ENCODE assay signal across 20 cellular contexts in genomic region chr5:14881826-14882225, GRCh38.
"Had no signal": no experiment of that assay in that cellular context is flagged by ENCODE, and none has a peak within 500 bp of the region (broad histone marks: within the 10 kb centered on the region; RNA-seq: fewer than 3 reads in every experiment).

No MANE protein-coding gene starts in this region.

- FAIRE-seq: HepG2, RCC 7860 had no signal

- H3K27ac ChIP-seq: KMS-11, SJCRH30 had no signal

- H3K4me1 ChIP-seq: SJCRH30 had no signal

- ATAC-seq: HepG2, SK-N-SH treated with all-trans-retinoic acid at 6 μM for 48 hours had no signal

- H3K4me3 ChIP-seq: SJCRH30 had no signal

- H3K36me3 ChIP-seq: SJCRH30 had no signal

- DNase-seq: IMR-90, Kasumi-1, MM.1S, NCI-H1436, NCI-H187, NCI-H2029, NCI-H2081 treated with DMSO at 0.1 percent for 48 hours, NCI-H2171, NCI-H226, NCI-H446, NCI-H510A, NCI-H524 treated with DMSO at 0.1 percent for 48 hours, NCI-H82, RPMI8226, SHP77, SJCRH30 had no signal

- H3K9ac ChIP-seq: KMS-11 had no signal

- H3K27me3 ChIP-seq: SJCRH30 had no signal

- H3K9me3 ChIP-seq: SJCRH30 had no signal

- H3K4me2 ChIP-seq: KMS-11 had no signal
